In the genomic region with DNA sequence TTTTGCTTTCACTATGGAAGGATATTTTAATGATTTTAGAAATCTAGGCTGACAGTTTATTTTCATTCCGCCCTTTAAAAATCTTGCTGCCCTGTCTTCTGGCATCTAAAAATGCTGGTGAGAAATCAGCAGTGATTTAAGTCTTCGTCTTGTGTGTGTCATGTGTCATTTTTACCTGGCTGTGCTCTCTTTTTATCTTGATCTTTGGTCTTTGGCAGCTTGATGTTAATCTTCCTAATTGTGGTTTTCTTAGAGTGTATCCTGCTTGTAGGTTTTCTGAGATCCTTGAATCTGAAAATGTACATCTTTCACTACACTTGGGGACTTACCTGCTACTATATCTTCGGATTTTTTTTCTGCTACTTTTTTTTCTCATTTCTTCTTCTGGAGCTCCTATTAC, we compare ENCODE assay signal across 1 cellular context.
TF ChIP-seq lines count a peak whose summit lies in the region.

No MANE protein-coding gene starts in this region.

TF ChIP-seq in GM12878, 131 proteins besides CTCF, POLR2A, EP300 and RAD21:
- TF ChIP-seq ZBTB40 (IDR thresholded peaks at IDR 0.05; ENCODE audit: borderline replicate concordance), result peak; percentile 10; the same call in 1 of the 2 replicates
- no peak for TF ChIP-seq HDAC2 (IDR thresholded peaks at IDR 0.05)
TF ChIP-seq in GM12878: peak in this region for 1.
